In the genomic region with DNA sequence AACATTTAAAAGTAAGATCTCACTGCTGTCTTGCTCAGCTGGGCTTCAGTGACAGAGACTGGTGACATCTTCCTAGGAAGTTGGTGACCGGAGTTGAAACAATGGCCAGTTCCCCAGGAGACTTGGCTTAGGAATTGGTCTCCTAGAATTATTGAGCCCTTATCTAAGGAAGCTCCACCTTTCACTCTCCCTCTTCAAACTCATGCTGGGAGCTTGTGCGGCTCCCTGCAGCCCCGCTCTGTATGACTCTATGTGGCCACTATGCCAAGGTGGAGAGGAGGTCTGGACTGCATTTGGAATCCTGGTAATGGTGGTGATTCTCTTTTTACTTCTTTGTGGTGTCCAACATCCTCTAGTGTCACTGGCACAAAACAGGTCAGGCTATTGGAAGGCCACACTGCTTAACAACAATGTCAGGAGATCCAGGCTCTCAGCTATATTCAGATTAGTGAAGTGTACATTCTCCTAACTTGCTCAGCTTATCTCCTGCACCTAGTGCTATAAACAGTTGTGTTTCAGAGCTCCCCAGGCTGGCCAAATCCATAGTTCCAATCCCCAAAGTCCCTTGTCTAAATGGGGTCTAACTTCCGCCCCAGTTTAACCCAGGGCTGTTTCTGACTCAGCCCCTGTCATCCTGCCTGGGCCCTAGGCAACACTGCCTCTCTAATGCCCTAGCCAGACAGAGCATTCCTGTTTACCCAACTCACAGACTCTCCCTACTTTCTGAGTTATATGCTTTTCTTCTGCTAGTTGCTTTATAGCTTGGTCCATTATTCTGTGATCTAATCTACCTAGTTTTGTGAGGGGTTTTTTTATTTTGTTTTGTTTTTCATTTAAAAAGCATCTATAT, we compare ENCODE assay signal across 11 cellular contexts.
DNase-seq lines count a peak whose midpoint lies in the region; TF ChIP-seq lines count a peak whose summit lies in the region.
"Had no signal": no experiment of that assay in that cellular context is flagged by ENCODE, and none has a peak within 500 bp of the region (broad histone marks: within the 10 kb centered on the region; RNA-seq: fewer than 3 reads in every experiment).

No MANE protein-coding gene starts in this region.

- H3K4me3 ChIP-seq in muscle layer of duodenum (ENCODE audit: low read depth in 1 of 2, low read length in 2 of 2): no peak overlapping the region

- POLR2A ChIA-PET in RWPE1 (lab: Yijun Ruan, JAX; ENCODE audit: low non-redundant PET): interaction anchor here (0.7 kb wide), 1 partner anchor 43 kb away, joined by 4 read pairs; no protein-coding TSS in a partner anchor

- CTCF ChIA-PET in RWPE1 (lab: Yijun Ruan, JAX): interaction anchor here (0.6 to 1.2 kb wide), 7 partner anchors 41 to 1039 kb away, joined by 3 to 4 read pairs (median 4); no protein-coding TSS in a partner anchor

- no peaks in the 10 kb centered on the region for H3K27me3 ChIP-seq in muscle layer of duodenum (ENCODE audit: low read depth, low read length)

- H3K9me3 ChIP-seq in muscle layer of duodenum (ENCODE audit: control insufficient read depth in 1 of 2, low read length in 2 of 2): no peaks in the 10 kb centered on the region

- no peak for TF ChIP-seq CTCF in RWPE1 (conservative IDR thresholded peaks at IDR 0.05; ENCODE audit: low read depth)

- H3K27ac ChIP-seq in RWPE1: peak overlapping the region; percentile 36; the same call in 1 of the 2 replicates
- peak overlapping the region; percentile 69 for H3K27ac ChIP-seq in epithelial cell of prostate
- peak overlapping the region; percentile 76 for H3K27ac ChIP-seq in muscle layer of duodenum (ENCODE audit: low read length)

- peaks cover 15 to 50% of the 10 kb centered on the region in 2 donors for H3K4me1 ChIP-seq in muscle layer of duodenum (ENCODE audit: control insufficient read depth in 1 of 2, insufficient read depth in 2 of 2, low read length in 2 of 2)

- peak; percentile 73 for DNase-seq in AG08396 (ENCODE audit: low spot score)
- DNase-seq in RWPE1 (ENCODE audit: low spot score): peak; percentile 78
- no peak for DNase-seq in epithelial cell of prostate (ENCODE audit: low read depth, low spot score)
- DNase-seq in NCI-H1694 (lab: John Stamatoyannopoulos, UW): no peak
- DNase-seq in SKM-1 treated with dmso at 0.1 percent for 144 hours (lab: John Stamatoyannopoulos, UW; ENCODE audit: unreplicated experiment): no peak
- DNase-seq in GDM1 (lab: John Stamatoyannopoulos, UW): no peak
- DNase-seq in NOMO-1 treated with DMSO at 0.1 percent for 48 hours (lab: John Stamatoyannopoulos, UW; ENCODE audit: unreplicated experiment): no peak
- DNase-seq: COR-L47, kidney, T-helper 2 cell had no signal

- no peaks in the 10 kb centered on the region for H3K36me3 ChIP-seq in muscle layer of duodenum (ENCODE audit: control insufficient read depth in 1 of 2, insufficient read depth in 2 of 2, low read length in 2 of 2)

Comparison
In these comparisons a context has a peak if more than half of its experiments do, and no peak if none do; other contexts are left out.
1. DNase-seq: peak in AG08396 (single experiment) and RWPE1 (single experiment); none in epithelial cell of prostate (single experiment), NCI-H1694 (single experiment), SKM-1 treated with dmso at 0.1 percent for 144 hours (single experiment), GDM1 (single experiment) and NOMO-1 treated with DMSO at 0.1 percent for 48 hours (single experiment).
2. Peak in every context shown above with its lines, with median percentiles within 50 percentile points of each other: H3K27ac ChIP-seq.